22 cellular contexts compared by ENCODE assay signal in the genomic region with DNA sequence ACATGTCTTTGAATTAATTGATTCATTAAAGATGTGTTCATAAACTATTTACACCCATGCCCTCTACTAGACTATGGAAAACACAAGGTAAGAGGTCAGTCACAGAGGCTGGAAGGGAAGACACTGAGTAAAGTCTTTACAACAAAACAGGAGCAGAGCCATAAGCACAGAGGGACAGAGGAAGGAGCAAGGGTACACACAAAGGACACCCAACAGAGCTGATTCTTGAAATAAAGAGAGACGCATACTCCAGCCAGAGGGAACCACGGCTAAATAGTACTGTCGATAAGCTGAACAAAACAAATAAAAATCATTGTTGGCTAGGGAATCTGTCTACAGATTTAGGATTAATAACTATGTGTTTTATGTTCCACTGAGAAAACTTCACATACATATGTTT.
DNase-seq lines count a peak whose midpoint lies in the region; FAIRE-seq and TF ChIP-seq lines count a peak whose summit lies in the region.
"Had no signal": no experiment of that assay in that cellular context is flagged by ENCODE, and none has a peak within 500 bp of the region (broad histone marks: within the 10 kb centered on the region; RNA-seq: fewer than 3 reads in every experiment).

No MANE protein-coding gene starts in this region.

- no peaks in the 10 kb centered on the region for H3K36me3 ChIP-seq in astrocyte (ENCODE audit: insufficient read depth, low read length)
- no peaks in the 10 kb centered on the region for H3K36me3 ChIP-seq in osteoblast (ENCODE audit: insufficient read depth, low read length)
- H3K36me3 ChIP-seq: BLaER1, Peyer's patch, SJCRH30 had no signal

- no peak for TF ChIP-seq POLR2A in GM12891 (IDR thresholded peaks at IDR 0.05; ENCODE audit: low read depth, low read length)

- H3K4me3 Mint-ChIP-seq in astrocyte (ENCODE audit: unreplicated experiment) (no peak overlapping the region), glutamatergic neuron (ENCODE audit: unreplicated experiment) (no peak overlapping the region)
- H3K4me3 Mint-ChIP-seq: CD4-positive, alpha-beta T cell had no signal

- H3K27ac ChIP-seq in astrocyte (ENCODE audit: low read depth, low read length): no peak overlapping the region
- no peak overlapping the region for H3K27ac ChIP-seq in osteoblast (ENCODE audit: low read depth, low read length)
- H3K27ac ChIP-seq: A549, BLaER1, GM23248, Peyer's patch, SJCRH30 had no signal

- no peak overlapping the region for H3K27ac Mint-ChIP-seq in astrocyte (ENCODE audit: unreplicated experiment)
- H3K27ac Mint-ChIP-seq in glutamatergic neuron (ENCODE audit: unreplicated experiment): peak overlapping the region; percentile 2
- H3K27ac Mint-ChIP-seq: CD4-positive, alpha-beta T cell had no signal

- DNase-seq in NCI-H1417 (lab: John Stamatoyannopoulos, UW) (peak in 2 of 3 experiments; percentile 49 to 83), astrocyte (ENCODE audit: low read depth) (no peak), glutamatergic neuron (no peak), osteoblast (ENCODE audit: insufficient read length, low spot score, missing footprints) (no peak), RCC 7860 (ENCODE audit: low spot score) (no peak), NCI-H345 (lab: John Stamatoyannopoulos, UW) (no peak), GM12891 (ENCODE audit: insufficient read length, low spot score) (no peak)
- DNase-seq in activated CD4-positive, alpha-beta T cell treated with anti-CD3 and anti-CD28 coated beads, Interleukin-2, amount 50 U/mL, for 1 hour: no peak
- DNase-seq: Caco-2; CD4-positive, alpha-beta T cell; DMS 273 treated with DMSO at 0.1 percent for 48 hours; DMS79 treated with DMSO at 0.1 percent for 48 hours; GM23248; KG1; NCI-H187; NCI-H446 treated with DMSO at 0.1 percent for 48 hours; NCI-H526 treated with DMSO at 0.1 percent for 48 hours; Peyer's patch; SJCRH30 had no signal

- H3K9me3 Mint-ChIP-seq in astrocyte (ENCODE audit: unreplicated experiment) (no peaks in the 10 kb centered on the region), glutamatergic neuron (ENCODE audit: unreplicated experiment) (no peaks in the 10 kb centered on the region)
- H3K9me3 Mint-ChIP-seq: CD4-positive, alpha-beta T cell had no signal

- H3K79me2 ChIP-seq in astrocyte (ENCODE audit: insufficient read depth, low read length) (no peaks in the 10 kb centered on the region), osteoblast (ENCODE audit: insufficient read depth, low read length) (no peaks in the 10 kb centered on the region)

- peaks cover 11% of the 10 kb centered on the region for H3K4me1 Mint-ChIP-seq in astrocyte (ENCODE audit: low read depth, unreplicated experiment)
- H3K4me1 Mint-ChIP-seq in glutamatergic neuron (ENCODE audit: low read depth, unreplicated experiment): no peaks in the 10 kb centered on the region

- TF ChIP-seq CTCF in astrocyte (IDR thresholded peaks at IDR 0.05; ENCODE audit: insufficient read depth, low read depth, low read length) (no peak), glutamatergic neuron (IDR thresholded peaks at IDR 0.05; ENCODE audit: partially characterized antibody, unreplicated experiment) (no peak), osteoblast (IDR thresholded peaks at IDR 0.05; ENCODE audit: extremely low read depth, low read depth, low read length) (no peak)

- H3K4me3 ChIP-seq in astrocyte (ENCODE audit: insufficient read depth, low read depth, low read length): no peak overlapping the region
- H3K4me3 ChIP-seq in osteoblast (ENCODE audit: insufficient read depth, low read length): peak overlapping the region; percentile 40
- H3K4me3 ChIP-seq: A549, BLaER1, GM23248, Peyer's patch, SJCRH30 had no signal

- H3K27me3 ChIP-seq in astrocyte (ENCODE audit: insufficient read depth, low read length) (no peaks in the 10 kb centered on the region), osteoblast (ENCODE audit: insufficient read depth, low read length) (no peaks in the 10 kb centered on the region)
- H3K27me3 ChIP-seq: BLaER1, SJCRH30 had no signal

- H3K4me1 ChIP-seq in astrocyte (ENCODE audit: insufficient read depth, low read length) (no peaks in the 10 kb centered on the region), osteoblast (ENCODE audit: insufficient read depth, low read length) (no peaks in the 10 kb centered on the region)
- H3K4me1 ChIP-seq: A549, BLaER1, Peyer's patch, SJCRH30 had no signal

- no peak for FAIRE-seq in astrocyte (lab: Jason Lieb, UNC)
- FAIRE-seq in RCC 7860 (lab: Jason Lieb, UNC): no peak
- FAIRE-seq in GM12891 (lab: Jason Lieb, UNC): no peak
- FAIRE-seq: A549, HTR-8/SVneo had no signal

- H4K20me1 ChIP-seq in astrocyte (ENCODE audit: insufficient read depth, low read length) (no peaks in the 10 kb centered on the region), osteoblast (ENCODE audit: insufficient read depth, low read length) (no peaks in the 10 kb centered on the region)
- H4K20me1 ChIP-seq: BLaER1 had no signal

- H3K4me2 ChIP-seq in astrocyte (ENCODE audit: low read length) (peak overlapping the region; percentile 52), osteoblast (ENCODE audit: insufficient read depth, low read length) (peak overlapping the region; percentile 56)
- H3K4me2 ChIP-seq: A549, BLaER1 had no signal

- H3K9me3 ChIP-seq in astrocyte (ENCODE audit: insufficient read depth, low read depth, low read length): no peaks in the 10 kb centered on the region
- H3K9me3 ChIP-seq in osteoblast (ENCODE audit: low read depth, low read length): no peaks in the 10 kb centered on the region
- H3K9me3 ChIP-seq: A549, BLaER1, Caco-2, Peyer's patch, SJCRH30 had no signal

- no peak overlapping the region for H3K9ac ChIP-seq in astrocyte (ENCODE audit: low read length)
- H3K9ac ChIP-seq: BLaER1, GM23248 had no signal

- no peaks in the 10 kb centered on the region for H3K27me3 Mint-ChIP-seq in astrocyte (ENCODE audit: low read depth, unreplicated experiment)
- H3K27me3 Mint-ChIP-seq in glutamatergic neuron (ENCODE audit: unreplicated experiment): no peaks in the 10 kb centered on the region
- H3K27me3 Mint-ChIP-seq: CD4-positive, alpha-beta T cell had no signal

- H3K36me3 Mint-ChIP-seq in astrocyte (ENCODE audit: low read depth, unreplicated experiment): no peaks in the 10 kb centered on the region
- no peaks in the 10 kb centered on the region for H3K36me3 Mint-ChIP-seq in glutamatergic neuron (ENCODE audit: unreplicated experiment)

- H2AFZ ChIP-seq in astrocyte (ENCODE audit: low read depth, low read length): peak overlapping the region; percentile 51
- peak overlapping the region; percentile 64 for H2AFZ ChIP-seq in osteoblast (ENCODE audit: low read length)
- H2AFZ ChIP-seq: GM23248 had no signal

TF ChIP-seq in GM12891, 5 proteins besides CTCF, POLR2A, EP300 and RAD21:
- TF ChIP-seq TAF1 (IDR thresholded peaks at IDR 0.05; ENCODE audit: low read depth, low read length) (no peak), PAX5 (IDR thresholded peaks at IDR 0.05; ENCODE audit: insufficient read depth, low read length, severe bottlenecking) (no peak), POLR2AphosphoS5 (IDR thresholded peaks at IDR 0.05; ENCODE audit: low read depth, low read length) (no peak), POU2F2 (IDR thresholded peaks at IDR 0.05; ENCODE audit: low read depth, low read length) (no peak), SPI1 (IDR thresholded peaks at IDR 0.05; ENCODE audit: low read depth, low read length) (no peak)

Comparison
In these comparisons a context has a peak if more than half of its experiments do, and no peak if none do; other contexts are left out.
1. DNase-seq: peak in NCI-H1417 (2 of 3); none in astrocyte (single experiment), glutamatergic neuron (single experiment), osteoblast (single experiment), RCC 7860 (single experiment), NCI-H345 (single experiment), GM12891 (single experiment) and activated CD4-positive, alpha-beta T cell treated with anti-CD3 and anti-CD28 coated beads, Interleukin-2, amount 50 U/mL, for 1 hour (single experiment).